ENCODE assay signal across 1 cellular context in the genomic region with DNA sequence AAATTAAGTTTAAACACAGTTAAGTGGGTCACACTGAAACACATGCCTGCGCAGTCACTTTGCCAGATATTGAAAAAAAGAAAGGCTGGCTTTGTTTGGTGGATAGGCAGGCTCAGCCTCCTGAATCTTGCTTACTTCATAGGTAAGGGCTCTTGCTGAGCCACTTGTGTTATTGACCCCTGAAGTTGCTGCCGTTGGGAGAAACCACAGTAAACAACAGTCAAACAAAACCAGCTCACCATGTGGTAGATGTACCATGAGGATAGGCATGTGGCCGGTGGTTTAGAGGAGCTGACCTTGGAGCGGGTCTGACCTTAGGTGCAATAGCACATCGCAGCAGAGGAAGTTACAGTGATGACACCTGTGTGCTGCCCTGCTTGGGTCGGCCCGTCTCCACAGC.
TF ChIP-seq lines count a peak whose summit lies in the region.

No MANE protein-coding gene starts in this region.

TF ChIP-seq in HepG2, 621 proteins besides CTCF, POLR2A, EP300 and RAD21 (continued from another document):
- TF ChIP-seq, protein P1, sequence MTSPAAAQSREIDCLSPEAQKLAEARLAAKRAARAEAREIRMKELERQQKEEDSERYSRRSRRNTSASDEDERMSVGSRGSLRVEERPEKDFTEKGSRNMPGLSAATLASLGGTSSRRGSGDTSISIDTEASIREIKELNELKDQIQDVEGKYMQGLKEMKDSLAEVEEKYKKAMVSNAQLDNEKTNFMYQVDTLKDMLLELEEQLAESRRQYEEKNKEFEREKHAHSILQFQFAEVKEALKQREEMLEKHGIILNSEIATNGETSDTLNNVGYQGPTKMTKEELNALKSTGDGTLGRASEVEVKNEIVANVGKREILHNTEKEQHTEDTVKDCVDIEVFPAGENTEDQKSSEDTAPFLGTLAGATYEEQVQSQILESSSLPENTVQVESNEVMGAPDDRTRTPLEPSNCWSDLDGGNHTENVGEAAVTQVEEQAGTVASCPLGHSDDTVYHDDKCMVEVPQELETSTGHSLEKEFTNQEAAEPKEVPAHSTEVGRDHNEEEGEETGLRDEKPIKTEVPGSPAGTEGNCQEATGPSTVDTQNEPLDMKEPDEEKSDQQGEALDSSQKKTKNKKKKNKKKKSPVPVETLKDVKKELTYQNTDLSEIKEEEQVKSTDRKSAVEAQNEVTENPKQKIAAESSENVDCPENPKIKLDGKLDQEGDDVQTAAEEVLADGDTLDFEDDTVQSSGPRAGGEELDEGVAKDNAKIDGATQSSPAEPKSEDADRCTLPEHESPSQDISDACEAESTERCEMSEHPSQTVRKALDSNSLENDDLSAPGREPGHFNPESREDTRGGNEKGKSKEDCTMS (CRISPR knock-in tag; conservative IDR thresholded peaks at IDR 0.05): no peak
- TF ChIP-seq ZFAT (CRISPR knock-in tag; conservative IDR thresholded peaks at IDR 0.05) (no peak), ZNF235 (CRISPR knock-in tag; IDR thresholded peaks at IDR 0.05; ENCODE audit: borderline replicate concordance) (no peak), HNRNPH1 (optimal IDR thresholded peaks at IDR 0.05; ENCODE audit: low read depth, low read length) (no peak), ARID2 (CRISPR knock-in tag; IDR thresholded peaks at IDR 0.05; ENCODE audit: borderline replicate concordance) (no peak), FOXK2 (IDR thresholded peaks at IDR 0.05) (no peak), PCBP1 (IDR thresholded peaks at IDR 0.05; ENCODE audit: borderline replicate concordance, low read depth, low read length) (no peak), ZNF12 (CRISPR knock-in tag; IDR thresholded peaks at IDR 0.05) (no peak), AGO1 (IDR thresholded peaks at IDR 0.05; ENCODE audit: low read depth, low read length, poor library complexity, severe bottlenecking) (no peak), NPAS2 (CRISPR knock-in tag; IDR thresholded peaks at IDR 0.05; ENCODE audit: borderline replicate concordance) (no peak), SMAD1 (CRISPR knock-in tag; IDR thresholded peaks at IDR 0.05; ENCODE audit: borderline replicate concordance, low read depth) (no peak), LCORL (IDR thresholded peaks at IDR 0.05) (no peak), LCORL (CRISPR knock-in tag; IDR thresholded peaks at IDR 0.05) (no peak), ZNF446 (CRISPR knock-in tag; IDR thresholded peaks at IDR 0.05) (no peak), ZNF343 (CRISPR knock-in tag; IDR thresholded peaks at IDR 0.05) (no peak)
- TF ChIP-seq, protein P2, sequence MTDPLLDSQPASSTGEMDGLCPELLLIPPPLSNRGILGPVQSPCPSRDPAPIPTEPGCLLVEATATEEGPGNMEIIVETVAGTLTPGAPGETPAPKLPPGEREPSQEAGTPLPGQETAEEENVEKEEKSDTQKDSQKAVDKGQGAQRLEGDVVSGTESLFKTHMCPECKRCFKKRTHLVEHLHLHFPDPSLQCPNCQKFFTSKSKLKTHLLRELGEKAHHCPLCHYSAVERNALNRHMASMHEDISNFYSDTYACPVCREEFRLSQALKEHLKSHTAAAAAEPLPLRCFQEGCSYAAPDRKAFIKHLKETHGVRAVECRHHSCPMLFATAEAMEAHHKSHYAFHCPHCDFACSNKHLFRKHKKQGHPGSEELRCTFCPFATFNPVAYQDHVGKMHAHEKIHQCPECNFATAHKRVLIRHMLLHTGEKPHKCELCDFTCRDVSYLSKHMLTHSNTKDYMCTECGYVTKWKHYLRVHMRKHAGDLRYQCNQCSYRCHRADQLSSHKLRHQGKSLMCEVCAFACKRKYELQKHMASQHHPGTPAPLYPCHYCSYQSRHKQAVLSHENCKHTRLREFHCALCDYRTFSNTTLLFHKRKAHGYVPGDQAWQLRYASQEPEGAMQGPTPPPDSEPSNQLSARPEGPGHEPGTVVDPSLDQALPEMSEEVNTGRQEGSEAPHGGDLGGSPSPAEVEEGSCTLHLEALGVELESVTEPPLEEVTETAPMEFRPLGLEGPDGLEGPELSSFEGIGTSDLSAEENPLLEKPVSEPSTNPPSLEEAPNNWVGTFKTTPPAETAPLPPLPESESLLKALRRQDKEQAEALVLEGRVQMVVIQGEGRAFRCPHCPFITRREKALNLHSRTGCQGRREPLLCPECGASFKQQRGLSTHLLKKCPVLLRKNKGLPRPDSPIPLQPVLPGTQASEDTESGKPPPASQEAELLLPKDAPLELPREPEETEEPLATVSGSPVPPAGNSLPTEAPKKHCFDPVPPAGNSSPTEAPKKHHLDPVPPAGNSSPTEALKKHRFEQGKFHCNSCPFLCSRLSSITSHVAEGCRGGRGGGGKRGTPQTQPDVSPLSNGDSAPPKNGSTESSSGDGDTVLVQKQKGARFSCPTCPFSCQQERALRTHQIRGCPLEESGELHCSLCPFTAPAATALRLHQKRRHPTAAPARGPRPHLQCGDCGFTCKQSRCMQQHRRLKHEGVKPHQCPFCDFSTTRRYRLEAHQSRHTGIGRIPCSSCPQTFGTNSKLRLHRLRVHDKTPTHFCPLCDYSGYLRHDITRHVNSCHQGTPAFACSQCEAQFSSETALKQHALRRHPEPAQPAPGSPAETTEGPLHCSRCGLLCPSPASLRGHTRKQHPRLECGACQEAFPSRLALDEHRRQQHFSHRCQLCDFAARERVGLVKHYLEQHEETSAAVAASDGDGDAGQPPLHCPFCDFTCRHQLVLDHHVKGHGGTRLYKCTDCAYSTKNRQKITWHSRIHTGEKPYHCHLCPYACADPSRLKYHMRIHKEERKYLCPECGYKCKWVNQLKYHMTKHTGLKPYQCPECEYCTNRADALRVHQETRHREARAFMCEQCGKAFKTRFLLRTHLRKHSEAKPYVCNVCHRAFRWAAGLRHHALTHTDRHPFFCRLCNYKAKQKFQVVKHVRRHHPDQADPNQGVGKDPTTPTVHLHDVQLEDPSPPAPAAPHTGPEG (CRISPR knock-in tag; IDR thresholded peaks at IDR 0.05): no peak
- TF ChIP-seq, protein P3, sequence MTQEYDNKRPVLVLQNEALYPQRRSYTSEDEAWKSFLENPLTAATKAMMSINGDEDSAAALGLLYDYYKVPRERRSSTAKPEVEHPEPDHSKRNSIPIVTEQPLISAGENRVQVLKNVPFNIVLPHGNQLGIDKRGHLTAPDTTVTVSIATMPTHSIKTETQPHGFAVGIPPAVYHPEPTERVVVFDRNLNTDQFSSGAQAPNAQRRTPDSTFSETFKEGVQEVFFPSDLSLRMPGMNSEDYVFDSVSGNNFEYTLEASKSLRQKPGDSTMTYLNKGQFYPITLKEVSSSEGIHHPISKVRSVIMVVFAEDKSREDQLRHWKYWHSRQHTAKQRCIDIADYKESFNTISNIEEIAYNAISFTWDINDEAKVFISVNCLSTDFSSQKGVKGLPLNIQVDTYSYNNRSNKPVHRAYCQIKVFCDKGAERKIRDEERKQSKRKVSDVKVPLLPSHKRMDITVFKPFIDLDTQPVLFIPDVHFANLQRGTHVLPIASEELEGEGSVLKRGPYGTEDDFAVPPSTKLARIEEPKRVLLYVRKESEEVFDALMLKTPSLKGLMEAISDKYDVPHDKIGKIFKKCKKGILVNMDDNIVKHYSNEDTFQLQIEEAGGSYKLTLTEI (CRISPR knock-in tag; conservative IDR thresholded peaks at IDR 0.05): no peak
